1 cellular context compared by ENCODE assay signal in the genomic region with DNA sequence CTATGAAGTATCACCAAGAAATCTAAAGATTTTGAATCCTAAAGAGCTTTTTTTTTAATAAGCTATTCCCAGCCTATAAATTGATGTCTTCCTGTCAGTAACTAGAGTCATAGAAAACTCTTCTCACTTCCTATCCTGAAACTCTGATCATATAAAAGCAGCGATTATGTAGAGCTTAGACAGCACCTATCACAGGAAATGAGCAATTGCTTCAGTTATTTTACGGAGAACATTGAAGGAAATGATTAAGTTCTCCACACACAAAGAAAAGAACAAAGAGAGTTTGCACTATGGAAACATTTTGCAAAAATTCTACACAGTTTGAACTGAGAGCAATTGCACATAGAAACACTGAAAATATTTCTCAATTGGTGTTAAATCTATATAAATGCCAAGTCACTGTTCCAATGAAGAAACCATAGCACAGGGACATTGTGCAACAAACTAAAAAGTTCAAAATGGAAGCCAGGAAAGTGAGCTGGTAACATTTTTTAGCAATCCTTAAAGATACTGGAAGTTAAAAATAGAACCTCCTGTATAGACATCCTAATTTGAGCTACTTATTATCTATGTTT.
TF ChIP-seq lines count a peak whose summit lies in the region.

No MANE protein-coding gene starts in this region.

TF ChIP-seq in endothelial cell of umbilical vein, 7 proteins besides CTCF, POLR2A, EP300 and RAD21:
- TF ChIP-seq POLR2AphosphoS5 (IDR thresholded peaks at IDR 0.05; ENCODE audit: insufficient read depth, low read depth, low read length), result peak; percentile 54
- TF ChIP-seq FOS (IDR thresholded peaks at IDR 0.05; ENCODE audit: borderline replicate concordance, insufficient read depth, low read length), result peak; percentile 88
- TF ChIP-seq, protein P1, sequence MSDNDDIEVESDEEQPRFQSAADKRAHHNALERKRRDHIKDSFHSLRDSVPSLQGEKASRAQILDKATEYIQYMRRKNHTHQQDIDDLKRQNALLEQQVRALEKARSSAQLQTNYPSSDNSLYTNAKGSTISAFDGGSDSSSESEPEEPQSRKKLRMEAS (IDR thresholded peaks at IDR 0.05; ENCODE audit: insufficient read depth, insufficient read length), result no peak
- TF ChIP-seq JUN (IDR thresholded peaks at IDR 0.05; ENCODE audit: borderline replicate concordance, insufficient read depth, insufficient read length, low read depth), result peak; percentile 93
- peak; percentile 41 for TF ChIP-seq GATA2 (IDR thresholded peaks at IDR 0.05; ENCODE audit: insufficient read depth, insufficient read length, low read depth, low read length)
